In the genomic region with DNA sequence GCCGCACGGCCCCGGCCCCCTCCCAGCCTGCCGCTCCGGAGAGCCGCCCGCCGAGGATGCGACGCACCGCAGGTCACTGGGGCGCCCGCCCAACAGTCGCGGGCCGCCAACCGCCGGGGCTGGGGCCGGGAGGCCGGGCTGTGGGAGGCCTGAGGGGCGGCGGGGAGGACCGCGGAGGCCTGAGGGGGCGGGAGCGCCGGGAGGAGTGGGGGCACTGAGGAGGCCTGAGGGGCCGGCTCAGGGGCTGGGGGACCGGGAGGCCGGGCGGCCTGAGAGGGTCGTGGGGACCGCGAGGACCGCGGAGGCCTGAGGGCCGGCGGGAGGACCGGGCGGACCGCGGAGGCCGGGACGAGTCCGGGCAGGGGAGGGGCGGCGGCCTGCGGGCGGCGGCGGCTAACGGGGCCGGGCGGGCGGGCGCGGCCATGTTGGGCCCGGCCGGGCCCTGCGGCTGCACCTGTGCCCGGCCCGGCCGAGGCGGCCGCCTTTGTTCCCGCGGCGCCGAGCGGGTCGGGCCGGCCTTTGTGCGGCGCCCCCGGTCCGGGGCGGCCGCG, we compare ENCODE assay signal across 8 cellular contexts.
DNase-seq lines count a peak whose midpoint lies in the region; ATAC-seq and TF ChIP-seq lines count a peak whose summit lies in the region.

No MANE protein-coding gene starts in this region.

- no peak overlapping the region for H3K4me2 ChIP-seq in KMS-11

- peaks cover 83% of the 10 kb centered on the region for H3K79me2 ChIP-seq in KMS-11 (ENCODE audit: insufficient read depth, low read depth)

- H3K4me1 ChIP-seq in KMS-11 (ENCODE audit: low read depth, poor library complexity, severe bottlenecking) (peaks cover 56% of the 10 kb centered on the region), duodenal mucosa (ENCODE audit: control insufficient read depth in 1 of 2, insufficient read depth in 2 of 2, low read length in 2 of 2) (peaks cover 51 to 53% of the 10 kb centered on the region in 2 donors), muscle layer of colon (ENCODE audit: insufficient read depth, low read length) (peaks cover 16% of the 10 kb centered on the region)

- TF ChIP-seq CTCF in GM10248 (IDR thresholded peaks at IDR 0.05; ENCODE audit: control extremely low read depth, extremely low read depth, low read depth, missing control alignments) (no peak), KMS-11 (conservative IDR thresholded peaks at IDR 0.05; ENCODE audit: low read depth, low read length) (no peak)

- H3K36me3 ChIP-seq in KMS-11 (ENCODE audit: insufficient read depth), result no peaks in the 10 kb centered on the region
- H3K36me3 ChIP-seq in duodenal mucosa (ENCODE audit: control insufficient read depth in 1 of 2, insufficient read depth in 2 of 2, low read length in 2 of 2), result no peaks in the 10 kb centered on the region
- H3K36me3 ChIP-seq in muscle layer of colon (ENCODE audit: insufficient read depth, low read length), result no peaks in the 10 kb centered on the region

- H3K9me3 ChIP-seq in duodenal mucosa (ENCODE audit: control insufficient read depth in 1 of 2, low read length in 2 of 2) (no peaks in the 10 kb centered on the region), muscle layer of colon (ENCODE audit: low read length) (no peaks in the 10 kb centered on the region)

- peak overlapping the region; percentile 49; the same call in 1 of the 2 replicates for H3K27ac ChIP-seq in KMS-11
- peak overlapping the region; percentile 81 for H3K27ac ChIP-seq in duodenal mucosa (ENCODE audit: low read depth, low read length)
- peak overlapping the region; percentile 27 for H3K27ac ChIP-seq in muscle layer of colon (ENCODE audit: low read depth, low read length)

- H3K27me3 ChIP-seq in KMS-11 (ENCODE audit: insufficient read depth, low read depth), result no peaks in the 10 kb centered on the region
- no peaks in the 10 kb centered on the region for H3K27me3 ChIP-seq in duodenal mucosa (ENCODE audit: control insufficient read depth in 1 of 2, insufficient read depth in 2 of 2, low read length in 2 of 2)
- peaks cover under 1 to 6% of the 10 kb centered on the region in 2 donors for H3K27me3 ChIP-seq in muscle layer of colon (ENCODE audit: control insufficient read depth in 1 of 2, insufficient read depth in 2 of 2, low read length in 2 of 2)

- no peak overlapping the region for H2AFZ ChIP-seq in KMS-11 (ENCODE audit: low read depth)

- H4K20me1 ChIP-seq in KMS-11 (ENCODE audit: insufficient read depth), result peaks cover 35% of the 10 kb centered on the region

- POLR2A ChIA-PET in GM10248 (lab: Yijun Ruan, JAX), result no interaction called here

- peak; percentile 4 for ATAC-seq in GM21515 (IDR thresholded peaks at IDR 0.05; ENCODE audit: unreplicated experiment)

- H3K4me3 ChIP-seq in KMS-11 (IDR thresholded peaks at IDR 0.05; ENCODE audit: insufficient read depth, low read depth, low read length) (no peak overlapping the region), duodenal mucosa (ENCODE audit: low read depth in 1 of 2, low read length in 2 of 2) (peak overlapping the region; percentile 35 to 74), muscle layer of colon (ENCODE audit: low read depth in 1 of 2, low read length in 2 of 2) (peak overlapping the region; percentile 63 to 84)

- DNase-seq in GM10248 (ENCODE audit: extremely low spot score) (peak; percentile 50), NCI-H2171 (lab: John Stamatoyannopoulos, UW) (no peak)
- no peak for DNase-seq in activated T-cell treated with anti-CD3 and anti-CD28 coated beads, Interleukin-2, amount 50 U/mL, for 1 hour
- DNase-seq in stimulated activated CD4-positive, alpha-beta T cell treated with anti-CD3 and anti-CD28 coated beads, Interleukin-4, amount 100 ng/mL, for 24 hours, result no peak

- H3K9ac ChIP-seq in KMS-11 (peak overlapping the region; percentile 46; the same call in 1 of the 2 replicates), duodenal mucosa (ENCODE audit: low read depth in 1 of 2, low read length in 2 of 2) (peak overlapping the region in 1 of 2 donors; percentile 62), muscle layer of colon (ENCODE audit: low read length) (no peak overlapping the region)

- CTCF ChIA-PET in GM10248 (lab: Yijun Ruan, JAX), result no interaction called here

Comparison
In these comparisons a context has a peak if more than half of its experiments do, and no peak if none do; other contexts are left out.
1. H3K27ac ChIP-seq: peak in every context shown above with its lines; median percentile 81 in duodenal mucosa; 49 in KMS-11; 27 in muscle layer of colon.